19 cellular contexts compared by ENCODE assay signal in genomic region chr1:39832294-39832693, GRCh38.
"Had no signal": no experiment of that assay in that cellular context is flagged by ENCODE, and none has a peak within 500 bp of the region (broad histone marks: within the 10 kb centered on the region; RNA-seq: fewer than 3 reads in every experiment).

No MANE protein-coding gene starts in this region.

- DNase-seq: effector memory CD8-positive, alpha-beta T cell; gastrocnemius medialis; heart right ventricle; hypothalamus; kidney glomerular epithelial cell; mesendoderm; naive B cell; posterior cingulate gyrus; small intestine; stimulated activated CD4-positive, alpha-beta T cell treated with anti-CD3 and anti-CD28 coated beads, Interleukin-12 subunit alpha, Interleukin-12 subunit beta, amount 100 ng/mL, for 4 hours; stimulated activated naive CD4-positive, alpha-beta T cell; stomach; substantia nigra; trophoblast cell had no signal

- H3K36me3 ChIP-seq: right atrium auricular region had no signal

- H3K4me1 ChIP-seq: esophagus muscularis mucosa, gastrocnemius medialis, right atrium auricular region had no signal

- H3K9me3 ChIP-seq: esophagus muscularis mucosa, gastrocnemius medialis, heart right ventricle, right atrium auricular region, stomach had no signal

- H3K27ac ChIP-seq: epithelial cell of prostate, esophagus muscularis mucosa, gastrocnemius medialis, heart right ventricle, right atrium auricular region, stomach had no signal

- H3K4me3 ChIP-seq: esophagus muscularis mucosa, gastrocnemius medialis, heart right ventricle, right atrium auricular region, stomach had no signal

- H3K27me3 ChIP-seq: right atrium auricular region, stomach had no signal

- H3K27ac Mint-ChIP-seq: effector memory CD8-positive, alpha-beta T cell; naive B cell had no signal

- FAIRE-seq: islet of Langerhans, small intestine, urothelium cell line had no signal

- ATAC-seq: effector memory CD8-positive, alpha-beta T cell; gastrocnemius medialis had no signal

- H3K9me3 Mint-ChIP-seq: effector memory CD8-positive, alpha-beta T cell; naive B cell had no signal

- H3K4me1 Mint-ChIP-seq: naive B cell had no signal

- H3K4me3 Mint-ChIP-seq: effector memory CD8-positive, alpha-beta T cell; naive B cell had no signal
